In genomic region chr9:84007662-84008061, GRCh38 we compare ENCODE assay signal across 3 cellular contexts.
A peak's percentile ranks its signal among the peaks of the same experiment; 100 is the strongest.
TF ChIP-seq lines count a peak whose summit lies in the region.

No MANE protein-coding gene starts in this region.

TF ChIP-seq in HepG2, 621 proteins besides CTCF, POLR2A, EP300 and RAD21:
- TF ChIP-seq TAF15 (IDR thresholded peaks at IDR 0.05; ENCODE audit: low read depth, low read length, poor library complexity, severe bottlenecking) (no peak), ZNF317 (CRISPR knock-in tag; IDR thresholded peaks at IDR 0.05) (peak; percentile 90), ZNF780A (CRISPR knock-in tag; IDR thresholded peaks at IDR 0.05) (no peak), KDM4B (CRISPR knock-in tag; IDR thresholded peaks at IDR 0.05) (no peak)

TF ChIP-seq in WTC11, 78 proteins besides CTCF, POLR2A, EP300 and RAD21:
- TF ChIP-seq SMAD3 (CRISPR knock-in tag; IDR thresholded peaks at IDR 0.05; ENCODE audit: borderline replicate concordance) (no peak), ZNF317 (CRISPR knock-in tag; IDR thresholded peaks at IDR 0.05; ENCODE audit: borderline replicate concordance, low read depth) (peak; percentile 77)

TF ChIP-seq in GM12878, 131 proteins besides CTCF, POLR2A, EP300 and RAD21:
- no peak for TF ChIP-seq NKRF (conservative IDR thresholded peaks at IDR 0.05)
- no peak for TF ChIP-seq SPI1 (IDR thresholded peaks at IDR 0.05; ENCODE audit: borderline replicate concordance, insufficient read depth, low read depth, low read length)
- no peak for TF ChIP-seq ZBTB33 (IDR thresholded peaks at IDR 0.05)
- peak; percentile 73; the same call in 1 of the 2 replicates for TF ChIP-seq CBX5 (IDR thresholded peaks at IDR 0.05; ENCODE audit: low read depth)
TF ChIP-seq in GM12878: peak in this region for 1.
